Comparison of ENCODE assay signal across 22 cellular contexts in the genomic region with DNA sequence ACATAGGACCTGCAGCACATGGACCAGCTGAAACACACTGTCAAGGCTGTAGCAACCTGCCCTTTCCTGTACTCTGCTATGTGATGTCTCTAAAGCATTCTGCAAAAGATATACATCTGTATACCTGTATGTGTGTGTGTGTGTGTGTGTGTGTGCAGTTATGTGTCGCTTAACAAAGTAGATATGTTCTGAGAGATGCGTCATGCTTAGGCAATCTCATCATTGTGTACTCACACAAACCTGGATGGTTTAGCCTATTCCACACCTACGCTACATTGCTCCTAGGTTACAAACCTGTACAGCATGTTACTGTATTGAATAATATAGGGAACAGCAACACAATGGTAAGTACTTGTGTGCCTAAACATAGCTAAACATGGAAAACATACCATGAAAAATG. TPM values are rescaled to one million over a fixed set of nuclear protein-coding genes. Genes with fewer than 3 reads are reported as not detected.
A peak's percentile ranks its signal among the peaks of the same experiment; 100 is the strongest.
DNase-seq lines count a peak whose midpoint lies in the region; ATAC-seq, FAIRE-seq and TF ChIP-seq lines count a peak whose summit lies in the region.
"Had no signal": no experiment of that assay in that cellular context is flagged by ENCODE, and none has a peak within 500 bp of the region (broad histone marks: within the 10 kb centered on the region; RNA-seq: fewer than 3 reads in every experiment).

No MANE protein-coding gene starts in this region.

- no peak overlapping the region for H2BK120ac ChIP-seq in H1 (replicated peaks; ENCODE audit: low read depth, low read length)

- peak overlapping the region in 1 of 4 experiments; percentile 49; a peak in 1 of 7 replicates for H3K9ac ChIP-seq in H1 (replicated peaks in 1 of 4; ENCODE audit: extremely low read depth in 1 of 4, low read depth in 3 of 4, low read length in 3 of 4)
- no peak overlapping the region for H3K9ac ChIP-seq in neural progenitor cell

- no peak overlapping the region for H3K4me3 Mint-ChIP-seq in neural progenitor cell
- H3K4me3 Mint-ChIP-seq: CD4-positive, alpha-beta memory T cell; IgD-negative memory B cell had no signal

- H3K4me1 ChIP-seq in Panc1 (ENCODE audit: control insufficient read depth, insufficient read depth, low read length) (peaks cover 5% of the 10 kb centered on the region; the same call in 1 of the 2 replicates), H1 (replicated peaks in 1 of 4; ENCODE audit: control insufficient read depth in 3 of 4, insufficient read depth in 4 of 4, low read length in 3 of 4) (no peaks in the 10 kb centered on the region), neural progenitor cell (no peaks in the 10 kb centered on the region)

- no peak overlapping the region for H2BK5ac ChIP-seq in H1 (ENCODE audit: low read depth, low read length)

- no peaks in the 10 kb centered on the region for H3K4me1 Mint-ChIP-seq in neural progenitor cell
- H3K4me1 Mint-ChIP-seq: CD4-positive, alpha-beta memory T cell; IgD-negative memory B cell had no signal

- no peak for TF ChIP-seq CTCF in Panc1 (IDR thresholded peaks at IDR 0.05)
- TF ChIP-seq CTCF in H1 (IDR thresholded peaks at IDR 0.05; ENCODE audit: control extremely low read depth in 1 of 3, insufficient read depth in 1 of 3, low read depth in 1 of 3, low read length in 3 of 3), result no peak
- TF ChIP-seq CTCF in neural progenitor cell (IDR thresholded peaks at IDR 0.05), result no peak

- DNase-seq in Panc1 (ENCODE audit: low read depth, low spot score), result no peak
- no peak for DNase-seq in H1 (ENCODE audit: low read depth in 1 of 2, low spot score in 2 of 2)
- DNase-seq in neural progenitor cell (ENCODE audit: low spot score), result no peak
- DNase-seq in erythroblast (lab: John Stamatoyannopoulos, UW), result no peak
- no peak for DNase-seq in SK-N-DZ (ENCODE audit: low spot score)
- DNase-seq: BE2C; CD4-positive, alpha-beta memory T cell; COR-L47; DMS153; DMS79 treated with DMSO at 0.1 percent for 48 hours; EL; H7; KG1 had no signal

- H3K79me2 ChIP-seq in H1 (ENCODE audit: control insufficient read depth in 1 of 2, insufficient read depth in 2 of 2, low read length in 2 of 2) (no peaks in the 10 kb centered on the region), neural progenitor cell (ENCODE audit: low read depth) (no peaks in the 10 kb centered on the region)

- TF ChIP-seq EP300 in H1 (IDR thresholded peaks at IDR 0.05; ENCODE audit: borderline replicate concordance in 1 of 2, low read depth in 2 of 2, low read length in 2 of 2), result no peak

- CTCF ChIA-PET in Panc1 (lab: Charles Lee) (no interaction called here), H1 (lab: Charles Lee; ENCODE audit: partially characterized antibody) (no interaction called here)

- no peak overlapping the region for H3K27ac Mint-ChIP-seq in neural progenitor cell
- H3K27ac Mint-ChIP-seq: CD4-positive, alpha-beta memory T cell; IgD-negative memory B cell had no signal

- H3K23me2 ChIP-seq in H1 (ENCODE audit: low read depth, low read length), result no peaks in the 10 kb centered on the region

- no peaks in the 10 kb centered on the region for H4K20me1 ChIP-seq in H1 (replicated peaks in 1 of 2; ENCODE audit: control insufficient read depth in 1 of 2, insufficient read depth in 2 of 2, low read length in 2 of 2)
- no peaks in the 10 kb centered on the region for H4K20me1 ChIP-seq in neural progenitor cell (ENCODE audit: low read depth)

- TF ChIP-seq POLR2A in H1 (IDR thresholded peaks at IDR 0.05; ENCODE audit: control extremely low read depth in 1 of 2, low read depth in 2 of 2, low read length in 2 of 2), result no peak
- TF ChIP-seq POLR2A in erythroblast (IDR thresholded peaks at IDR 0.05; ENCODE audit: low read length), result no peak

- no peak overlapping the region for H4K8ac ChIP-seq in H1 (ENCODE audit: extremely low read depth, insufficient read depth, low read length)

- no peak overlapping the region for H3K18ac ChIP-seq in H1 (ENCODE audit: extremely low read depth, low read length)

- H3K4me3 ChIP-seq in Panc1 (ENCODE audit: low read depth in 2 of 2, low read length in 2 of 2), result no peak overlapping the region
- H3K4me3 ChIP-seq in H1 (ENCODE audit: extremely low read depth in 1 of 4, insufficient read depth in 2 of 4, low read depth in 3 of 4, low read length in 4 of 4), result no peak overlapping the region
- H3K4me3 ChIP-seq in neural progenitor cell, result no peak overlapping the region
- H3K4me3 ChIP-seq: A549 had no signal

- POLR2A ChIA-PET in Panc1 (lab: Charles Lee), result interaction anchor here (0.6 kb wide), 1 partner anchor 591 kb away, joined by 3 read pairs; no protein-coding TSS in a partner anchor
- POLR2A ChIA-PET in H1 (lab: Charles Lee; ENCODE audit: partially characterized antibody), result no interaction called here

- intact Hi-C loops in Panc1 (cut with micrococcal nuclease; ENCODE audit: unreplicated experiment), result no loop called here

- H2BK20ac ChIP-seq in H1 (ENCODE audit: low read length), result no peak overlapping the region

- BruUV-seq in Panc1 (replicated peaks; lab: Mats Ljungman, UMichigan), result no TSS peak

- H3K79me1 ChIP-seq in H1 (ENCODE audit: low read depth, low read length), result no peaks in the 10 kb centered on the region

- H3K36me3 ChIP-seq in Panc1 (ENCODE audit: control insufficient read depth, insufficient read depth, low read length), result no peaks in the 10 kb centered on the region
- no peaks in the 10 kb centered on the region for H3K36me3 ChIP-seq in H1 (ENCODE audit: control insufficient read depth in 2 of 4, insufficient read depth in 4 of 4, low read length in 3 of 4)
- H3K36me3 ChIP-seq in neural progenitor cell, result no peaks in the 10 kb centered on the region
- H3K36me3 ChIP-seq: BE2C had no signal

- no peak overlapping the region for H4K91ac ChIP-seq in H1 (replicated peaks; ENCODE audit: insufficient read length, low read length)

- H3K9me3 ChIP-seq in Panc1 (ENCODE audit: control insufficient read depth, insufficient read depth, low read depth, low read length) (no peaks in the 10 kb centered on the region), H1 (ENCODE audit: insufficient read depth in 2 of 2, low read depth in 1 of 2, low read length in 1 of 2) (no peaks in the 10 kb centered on the region), neural progenitor cell (ENCODE audit: low read depth) (no peaks in the 10 kb centered on the region)
- H3K9me3 ChIP-seq: A549, BE2C had no signal

- no peak for TF ChIP-seq RAD21 in H1 (IDR thresholded peaks at IDR 0.05 in 1 of 2, conservative IDR thresholded peaks at IDR 0.05 in 1 of 2; ENCODE audit: low read depth in 2 of 2, low read length in 2 of 2)

- H3K27me3 Mint-ChIP-seq in neural progenitor cell (ENCODE audit: insufficient read depth, low read depth), result no peaks in the 10 kb centered on the region
- H3K27me3 Mint-ChIP-seq: CD4-positive, alpha-beta memory T cell; IgD-negative memory B cell had no signal

- 91% methylated on average over 3 of the region's 3 CpGs; no CpG with 5 or more reads in 1 of the 2 experiments for WGBS in H1 (ENCODE audit: extremely low coverage in 1 of 2, insufficient coverage in 1 of 2, insufficient read length in 1 of 2, insufficient replicate concordance in 2 of 2, low coverage in 1 of 2, low lambda C conversion rate in 2 of 2, missing lambda C conversion rate in 1 of 2), 2 experiments

- no peak overlapping the region for H4K5ac ChIP-seq in H1 (ENCODE audit: insufficient read length, low read depth, low read length)

- no peak overlapping the region for H3K14ac ChIP-seq in H1 (ENCODE audit: insufficient read length)

- ATAC-seq in Panc1 (peak; percentile 63; the same call in 1 of the 2 replicates), GM21390 (IDR thresholded peaks at IDR 0.05; ENCODE audit: unreplicated experiment) (no peak)
- ATAC-seq: A549 had no signal

- H3K23ac ChIP-seq in H1 (ENCODE audit: insufficient read length), result no peak overlapping the region

- FAIRE-seq in H1 (lab: Jason Lieb, UNC), result no peak
- FAIRE-seq: A549, D721Med, G401.6, GM12891, GM19239 had no signal

- no peaks in the 10 kb centered on the region for H3K27me3 ChIP-seq in Panc1 (ENCODE audit: control insufficient read depth, insufficient read depth, low read length)
- H3K27me3 ChIP-seq in H1 (replicated peaks in 1 of 4; ENCODE audit: control insufficient read depth in 3 of 4, extremely low read depth in 1 of 4, insufficient read depth in 3 of 4, low read length in 3 of 4), result no peaks in the 10 kb centered on the region
- H3K27me3 ChIP-seq in neural progenitor cell, result no peaks in the 10 kb centered on the region
- H3K27me3 ChIP-seq: BE2C had no signal

- no peak overlapping the region for H3K4ac ChIP-seq in H1 (replicated peaks; ENCODE audit: insufficient read length, low read depth, low read length)

- no peak overlapping the region for H2BK12ac ChIP-seq in H1 (ENCODE audit: low read depth, low read length)

- no peaks in the 10 kb centered on the region for H3K36me3 Mint-ChIP-seq in neural progenitor cell
- H3K36me3 Mint-ChIP-seq: CD4-positive, alpha-beta memory T cell; IgD-negative memory B cell had no signal

- no peak overlapping the region for H3K4me2 ChIP-seq in H1 (ENCODE audit: insufficient read depth in 1 of 2, low read depth in 2 of 2, low read length in 2 of 2)
- no peak overlapping the region for H3K4me2 ChIP-seq in neural progenitor cell
- H3K4me2 ChIP-seq: A549 had no signal

- H3K9me3 Mint-ChIP-seq in neural progenitor cell, result no peaks in the 10 kb centered on the region

- H2AK5ac ChIP-seq in H1 (ENCODE audit: low read depth, low read length), result no peak overlapping the region

- H3F3A ChIP-seq in neural progenitor cell (ENCODE audit: low read depth), result no peaks in the 10 kb centered on the region

- H3K56ac ChIP-seq in H1 (replicated peaks; ENCODE audit: insufficient read length, low read depth, low read length), result no peak overlapping the region

- in situ Hi-C loops in Panc1 (cut with HindIII; ENCODE audit: low pct_unique_long_range_greater_than_20kb, low sequenced_read_pairs), result no loop called here

- H2BK15ac ChIP-seq in H1 (ENCODE audit: low read length), result no peak overlapping the region

- peak overlapping the region; percentile 85 for H2AFZ ChIP-seq in H1 (ENCODE audit: low read length)
- peak overlapping the region; percentile 18 for H2AFZ ChIP-seq in neural progenitor cell (replicated peaks)

- H3K27ac ChIP-seq in Panc1 (ENCODE audit: low read length) (no peak overlapping the region), H1 (ENCODE audit: low read depth, low read length) (no peak overlapping the region), neural progenitor cell (no peak overlapping the region)
- H3K27ac ChIP-seq: C4-2B, HL-60 had no signal

RNA-seq across cellular contexts. Expression of gene BMP5, which starts 44.5 kb away (rescaled TPM):
- total RNA-seq in Panc1 (2021; ENCODE audit: unreplicated experiment), result 17.7 TPM
- polyA plus RNA-seq in Panc1 (2012; ENCODE audit: insufficient read length), result 7.9 TPM
- total RNA-seq in H1 (2021; fragmentation: NEBNext Ultra II Directional; extraction: Animal tissue kit (Norgen Biotek cat#: 25700)), result not detected in 2 replicates
- 0.02 and 0.03 TPM in 2 replicates for polyA plus RNA-seq in H1 (2011; rRNA removed)
- 0.06 TPM for polyA plus RNA-seq in H1 (2011; cell fraction: cytosol; rRNA removed)
- not detected for polyA plus RNA-seq in H1 (2011; cell fraction: nucleus; rRNA removed)
- polyA plus RNA-seq in H1 (2012, experiment 1 of 2), result 0.04 to 0.17 TPM (median 0.10 TPM) in 4 replicates
- polyA plus RNA-seq in H1 (2012, experiment 2 of 2), result not detected
- polyA plus RNA-seq in H1 (2013, experiment 1 of 2), result 0.04 TPM
- 0.06 TPM for polyA plus RNA-seq in H1 (2013, experiment 2 of 2)
- polyA minus RNA-seq in H1 (2011; rRNA and poly(A)+ RNA removed), result 0.16 TPM in 1 of 2 replicates, not detected in the other
- not detected for polyA minus RNA-seq in H1 (2011; cell fraction: cytosol; rRNA and poly(A)+ RNA removed)
- 0.50 TPM for polyA minus RNA-seq in H1 (2011; cell fraction: nucleus; rRNA and poly(A)+ RNA removed)
- total RNA-seq in neural progenitor cell (ENCODE audit: low replicate concordance), result 1.2 and 1.5 TPM in 2 replicates
- polyA plus RNA-seq in SK-N-DZ (2014; cell fraction: cytosol; rRNA removed), result 0.09 and 0.13 TPM in 2 replicates
- polyA plus RNA-seq in SK-N-DZ (2014; cell fraction: nucleus; rRNA removed), result 0.28 and 0.35 TPM in 2 replicates
- total RNA-seq: CD4-positive, alpha-beta memory T cell had no signal
- polyA plus RNA-seq: CD4-positive, alpha-beta memory T cell; IgD-negative memory B cell had no signal
